16 cellular contexts compared by ENCODE assay signal in genomic region chr3:121663171-121663847, GRCh38.
"Had no signal": no experiment of that assay in that cellular context is flagged by ENCODE, and none has a peak within 500 bp of the region (broad histone marks: within the 10 kb centered on the region; RNA-seq: fewer than 3 reads in every experiment).

No MANE protein-coding gene starts in this region.

- H3K36me3 ChIP-seq: neural progenitor cell had no signal

- H3K27ac ChIP-seq: brain microvascular endothelial cell, neural progenitor cell had no signal

- H3K4me1 ChIP-seq: neural progenitor cell had no signal

- H3K9me3 Mint-ChIP-seq: endodermal cell, neural progenitor cell had no signal

- H3K27me3 Mint-ChIP-seq: stimulated activated naive B cell treated with anti-CD40 and anti-IgM and Interleukin-4, amounts not matched to agents 10 μg/mL and 1 μg/mL and 100 μg/mL, for 72 hours had no signal

- ATAC-seq: activated CD4-positive, CD25-positive, alpha-beta regulatory T cell treated with anti-CD3 and anti-CD28 coated beads, Interleukin-2, amount 50 U/mL, for 24 hours; activated naive CD4-positive, alpha-beta T cell treated with anti-CD3 and anti-CD28 coated beads, Interleukin-2, amount 50 U/mL, for 72 hours; left colon; stimulated activated naive B cell treated with anti-CD40 and anti-IgM and Interleukin-4, amounts not matched to agents 10 μg/mL and 1 μg/mL and 100 μg/mL, for 72 hours had no signal

- H3K27me3 ChIP-seq: brain microvascular endothelial cell, neural progenitor cell, spleen had no signal

- H3K4me2 ChIP-seq: neural progenitor cell had no signal

- H3K4me3 Mint-ChIP-seq: endodermal cell; neural progenitor cell; stimulated activated naive B cell treated with anti-CD40 and anti-IgM and Interleukin-4, amounts not matched to agents 10 μg/mL and 1 μg/mL and 100 μg/mL, for 72 hours had no signal

- H3K4me3 ChIP-seq: neural progenitor cell, spleen had no signal

- H3K9me3 ChIP-seq: spleen had no signal

- DNase-seq: activated CD4-positive, alpha-beta T cell treated with anti-CD3 and anti-CD28 coated beads, Interleukin-2, amount 50 U/mL, for 4 hours; activated T-cell treated with anti-CD3 and anti-CD28 coated beads, Interleukin-2, amount 50 U/mL, for 1 hour; amniotic stem cell; brain microvascular endothelial cell; endodermal cell; erythroblast; hypothalamus; left colon; mesenchymal stem cell; spleen; stimulated activated CD4-positive, alpha-beta T cell treated with anti-CD3 and anti-CD28 coated beads, Interleukin-1b, Interleukin-23, amount 100 ng/mL, for 48 hours; stimulated activated naive B cell treated with anti-CD40 and anti-IgM and Interleukin-4, amounts not matched to agents 10 μg/mL and 1 μg/mL and 100 μg/mL, for 72 hours; substantia nigra had no signal

- H3K9ac ChIP-seq: neural progenitor cell had no signal

- H2AFZ ChIP-seq: neural progenitor cell had no signal

- H3K4me1 Mint-ChIP-seq: endodermal cell had no signal

- H3K27ac Mint-ChIP-seq: activated naive CD4-positive, alpha-beta T cell treated with anti-CD3 and anti-CD28 coated beads, Interleukin-2, amount 50 U/mL, for 72 hours; endodermal cell; neural progenitor cell; stimulated activated naive B cell treated with anti-CD40 and anti-IgM and Interleukin-4, amounts not matched to agents 10 μg/mL and 1 μg/mL and 100 μg/mL, for 72 hours had no signal
